In the genomic region with DNA sequence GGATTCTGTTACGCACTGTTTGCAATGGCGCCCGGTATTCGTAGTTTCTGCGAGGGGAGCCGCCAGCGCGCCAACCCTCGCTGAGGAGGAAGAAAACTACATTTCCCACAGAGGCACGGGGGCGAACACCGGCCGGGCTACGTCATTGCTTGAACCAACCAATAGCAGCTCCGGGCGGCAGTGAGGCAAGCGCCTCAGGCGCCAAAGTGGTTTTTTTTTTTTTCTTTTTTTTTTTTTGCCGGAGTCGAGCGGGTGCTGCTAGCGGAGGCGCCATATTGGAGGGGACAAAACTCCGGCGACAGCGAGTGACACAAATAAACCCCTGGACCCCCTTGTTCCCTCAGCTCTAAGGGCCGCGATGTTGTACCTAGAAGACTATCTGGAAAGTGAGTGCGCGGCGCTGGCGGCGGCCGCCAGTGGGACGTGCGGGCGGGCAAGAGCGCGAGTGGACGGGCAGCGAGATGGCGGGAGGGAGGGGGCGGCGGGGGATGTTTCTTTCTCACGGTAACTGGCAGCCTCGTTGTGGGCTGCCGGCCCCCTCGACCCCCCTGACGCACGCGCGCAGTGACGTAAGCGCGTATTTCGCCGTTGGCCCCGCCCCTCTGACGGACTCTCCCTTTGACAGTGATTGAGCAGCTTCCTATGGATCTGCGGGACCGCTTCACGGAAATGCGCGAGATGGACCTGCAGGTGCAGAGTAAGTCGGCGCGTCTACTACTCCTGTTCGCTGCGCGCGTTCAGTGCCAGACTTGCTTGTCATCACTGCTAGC, we compare ENCODE assay signal across 8 cellular contexts. TPM values are rescaled to one million over a fixed set of nuclear protein-coding genes. Genes with fewer than 3 reads are reported as not detected.
DNase-seq lines count a peak whose midpoint lies in the region; ATAC-seq and TF ChIP-seq lines count a peak whose summit lies in the region.

A gene with protein sequence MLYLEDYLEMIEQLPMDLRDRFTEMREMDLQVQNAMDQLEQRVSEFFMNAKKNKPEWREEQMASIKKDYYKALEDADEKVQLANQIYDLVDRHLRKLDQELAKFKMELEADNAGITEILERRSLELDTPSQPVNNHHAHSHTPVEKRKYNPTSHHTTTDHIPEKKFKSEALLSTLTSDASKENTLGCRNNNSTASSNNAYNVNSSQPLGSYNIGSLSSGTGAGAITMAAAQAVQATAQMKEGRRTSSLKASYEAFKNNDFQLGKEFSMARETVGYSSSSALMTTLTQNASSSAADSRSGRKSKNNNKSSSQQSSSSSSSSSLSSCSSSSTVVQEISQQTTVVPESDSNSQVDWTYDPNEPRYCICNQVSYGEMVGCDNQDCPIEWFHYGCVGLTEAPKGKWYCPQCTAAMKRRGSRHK (plus strand): TSS at position 239 of the 770 bp plus-strand sequence. CDS start 120 bp downstream, at position 359.

- DNase-seq in GM12864 (ENCODE audit: low read depth), result peak; percentile 97
- peak; percentile 99 to 100 (median 99) for DNase-seq in NCI-H1417 (lab: John Stamatoyannopoulos, UW)
- peak; percentile 90 to 97 for DNase-seq in SW 1271 (lab: John Stamatoyannopoulos, UW)
- DNase-seq in activated naive CD8-positive, alpha-beta T cell treated with anti-CD3 and anti-CD28 coated beads, Interleukin-2, amount 50 U/mL, for 16 hours (ENCODE audit: low read depth, low spot score), result peak; percentile 89
- DNase-seq in head of caudate nucleus, result peak; percentile 95 to 99 (median 98)
- peak; percentile 98 for DNase-seq in osteocyte (ENCODE audit: extremely low spot score, unreplicated experiment)

- no peaks in the 10 kb centered on the region for H3K36me3 ChIP-seq in thymus (ENCODE audit: control insufficient read depth, insufficient read depth)

- H3K4me3 ChIP-seq in GM12864 (ENCODE audit: low read depth, low read length), result peak within 1 kb of the TSS; percentile 72
- peak within 1 kb of the TSS; percentile 70 for H3K4me3 ChIP-seq in thymus (ENCODE audit: low read length)

- WGBS in thymus, result under 1% methylated on average over 71 of the region's 71 CpGs

- ATAC-seq in HG02759 (IDR thresholded peaks at IDR 0.05; ENCODE audit: unreplicated experiment), result peak; percentile 96

- peak within 1 kb of the TSS; percentile 99 for H3K27ac Mint-ChIP-seq in osteocyte (ENCODE audit: unreplicated experiment)

- H3K4me1 Mint-ChIP-seq in osteocyte (ENCODE audit: unreplicated experiment), result peaks cover 18% of the 10 kb centered on the region

- no peaks in the 10 kb centered on the region for H3K9me3 Mint-ChIP-seq in osteocyte (ENCODE audit: unreplicated experiment)

- TF ChIP-seq CTCF in GM12864 (IDR thresholded peaks at IDR 0.05; ENCODE audit: low read depth, low read length, missing control alignments) (no peak), osteocyte (IDR thresholded peaks at IDR 0.05) (no peak)

- peak within 1 kb of the TSS; percentile 100 for H3K27ac ChIP-seq in thymus (ENCODE audit: low read depth)

- H3K27me3 ChIP-seq in thymus (ENCODE audit: control insufficient read depth, insufficient read depth), result no peaks in the 10 kb centered on the region

- peaks cover 13% of the 10 kb centered on the region for H3K36me3 Mint-ChIP-seq in osteocyte (ENCODE audit: unreplicated experiment)

- H3K4me3 Mint-ChIP-seq in osteocyte (ENCODE audit: unreplicated experiment), result peak within 1 kb of the TSS; percentile 92

- no peaks in the 10 kb centered on the region for H3K4me1 ChIP-seq in thymus (ENCODE audit: control insufficient read depth, insufficient read depth, low read length)

- intact Hi-C loops in head of caudate nucleus (cut with DNase I), result no loop called here

- peaks cover 17% of the 10 kb centered on the region for H3K27me3 Mint-ChIP-seq in osteocyte (ENCODE audit: unreplicated experiment)

- H3K9me3 ChIP-seq in thymus (ENCODE audit: control insufficient read depth), result no peaks in the 10 kb centered on the region

RNA-seq across cellular contexts. Expression of the gene that starts here (rescaled TPM):
- 20.2 and 20.7 TPM in 2 replicates for total RNA-seq in osteocyte
- polyA plus RNA-seq in thymus, result 16.4 TPM

Comparison
In these comparisons a context has a peak if more than half of its experiments do, and no peak if none do; other contexts are left out.
1. Peak in every context shown above with its lines: DNase-seq, ATAC-seq, H3K4me3 ChIP-seq and H3K27ac ChIP-seq.